Comparison of ENCODE assay signal across 1 cellular context in genomic region chr11:66361502-66361941, GRCh38.
A peak's percentile ranks its signal among the peaks of the same experiment; 100 is the strongest.
TF ChIP-seq lines count a peak whose summit lies in the region.

No MANE protein-coding gene starts in this region.

TF ChIP-seq in K562, 482 proteins besides CTCF, POLR2A, EP300 and RAD21:
- TF ChIP-seq ARID2 (IDR thresholded peaks at IDR 0.05) (no peak), MYC (IDR thresholded peaks at IDR 0.05; ENCODE audit: low read depth, low read length) (peak; percentile 23; the same call in 1 of the 2 replicates), MYC (CRISPR knock-in tag; IDR thresholded peaks at IDR 0.05; ENCODE audit: borderline replicate concordance, low read depth) (no peak), TCF7L2 (IDR thresholded peaks at IDR 0.05; ENCODE audit: low read depth, low read length) (no peak), EHMT2 (IDR thresholded peaks at IDR 0.05) (no peak), PYGO2 (tag; IDR thresholded peaks at IDR 0.05) (no peak), ZNF717 (CRISPR knock-in tag; IDR thresholded peaks at IDR 0.05) (0 out of 2 replicates have a peak, but pooled peaks have one; percentile 14), MAFG (tag; conservative IDR thresholded peaks at IDR 0.05) (no peak), POLR2AphosphoS5 (IDR thresholded peaks at IDR 0.05; ENCODE audit: control insufficient read depth, insufficient read depth, low read depth, low read length) (0 out of 2 replicates have a peak, but pooled peaks have one; percentile 33), MYNN (IDR thresholded peaks at IDR 0.05) (peak; percentile 86), MYNN (CRISPR knock-in tag; IDR thresholded peaks at IDR 0.05) (no peak), HDAC2 (IDR thresholded peaks at IDR 0.05) (no peak), ZNF696 (CRISPR knock-in tag; conservative IDR thresholded peaks at IDR 0.05) (0 out of 2 replicates have a peak, but pooled peaks have one; percentile 2), SUPT5H (IDR thresholded peaks at IDR 0.05) (peak; percentile 78), POLR2AphosphoS2 (IDR thresholded peaks at IDR 0.05; ENCODE audit: low read length) (peak; percentile 88), POLR2B (IDR thresholded peaks at IDR 0.05; ENCODE audit: low read depth, partially characterized antibody) (peak; percentile 63), TFAP4 (CRISPR knock-in tag; IDR thresholded peaks at IDR 0.05; ENCODE audit: borderline replicate concordance) (0 out of 2 replicates have a peak, but pooled peaks have one; percentile 18), NRF1 (conservative IDR thresholded peaks at IDR 0.05 in 1 of 2, IDR thresholded peaks at IDR 0.05 in 1 of 2) (no peak), GATA2 (CRISPR knock-in tag; IDR thresholded peaks at IDR 0.05) (0 out of 2 replicates have a peak, but pooled peaks have one; percentile 26), KDM5B (IDR thresholded peaks at IDR 0.05; ENCODE audit: insufficient replicate concordance, low read depth, low read length) (peak; percentile 14), CREM (IDR thresholded peaks at IDR 0.05; ENCODE audit: low read depth) (no peak)
- TF ChIP-seq, protein P1, sequence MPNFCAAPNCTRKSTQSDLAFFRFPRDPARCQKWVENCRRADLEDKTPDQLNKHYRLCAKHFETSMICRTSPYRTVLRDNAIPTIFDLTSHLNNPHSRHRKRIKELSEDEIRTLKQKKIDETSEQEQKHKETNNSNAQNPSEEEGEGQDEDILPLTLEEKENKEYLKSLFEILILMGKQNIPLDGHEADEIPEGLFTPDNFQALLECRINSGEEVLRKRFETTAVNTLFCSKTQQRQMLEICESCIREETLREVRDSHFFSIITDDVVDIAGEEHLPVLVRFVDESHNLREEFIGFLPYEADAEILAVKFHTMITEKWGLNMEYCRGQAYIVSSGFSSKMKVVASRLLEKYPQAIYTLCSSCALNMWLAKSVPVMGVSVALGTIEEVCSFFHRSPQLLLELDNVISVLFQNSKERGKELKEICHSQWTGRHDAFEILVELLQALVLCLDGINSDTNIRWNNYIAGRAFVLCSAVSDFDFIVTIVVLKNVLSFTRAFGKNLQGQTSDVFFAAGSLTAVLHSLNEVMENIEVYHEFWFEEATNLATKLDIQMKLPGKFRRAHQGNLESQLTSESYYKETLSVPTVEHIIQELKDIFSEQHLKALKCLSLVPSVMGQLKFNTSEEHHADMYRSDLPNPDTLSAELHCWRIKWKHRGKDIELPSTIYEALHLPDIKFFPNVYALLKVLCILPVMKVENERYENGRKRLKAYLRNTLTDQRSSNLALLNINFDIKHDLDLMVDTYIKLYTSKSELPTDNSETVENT (CRISPR knock-in tag; IDR thresholded peaks at IDR 0.05), result no peak
- TF ChIP-seq, protein P2, sequence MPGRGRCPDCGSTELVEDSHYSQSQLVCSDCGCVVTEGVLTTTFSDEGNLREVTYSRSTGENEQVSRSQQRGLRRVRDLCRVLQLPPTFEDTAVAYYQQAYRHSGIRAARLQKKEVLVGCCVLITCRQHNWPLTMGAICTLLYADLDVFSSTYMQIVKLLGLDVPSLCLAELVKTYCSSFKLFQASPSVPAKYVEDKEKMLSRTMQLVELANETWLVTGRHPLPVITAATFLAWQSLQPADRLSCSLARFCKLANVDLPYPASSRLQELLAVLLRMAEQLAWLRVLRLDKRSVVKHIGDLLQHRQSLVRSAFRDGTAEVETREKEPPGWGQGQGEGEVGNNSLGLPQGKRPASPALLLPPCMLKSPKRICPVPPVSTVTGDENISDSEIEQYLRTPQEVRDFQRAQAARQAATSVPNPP (IDR thresholded peaks at IDR 0.05; ENCODE audit: borderline replicate concordance, insufficient read depth, insufficient read length), result no peak
- TF ChIP-seq, protein P3, sequence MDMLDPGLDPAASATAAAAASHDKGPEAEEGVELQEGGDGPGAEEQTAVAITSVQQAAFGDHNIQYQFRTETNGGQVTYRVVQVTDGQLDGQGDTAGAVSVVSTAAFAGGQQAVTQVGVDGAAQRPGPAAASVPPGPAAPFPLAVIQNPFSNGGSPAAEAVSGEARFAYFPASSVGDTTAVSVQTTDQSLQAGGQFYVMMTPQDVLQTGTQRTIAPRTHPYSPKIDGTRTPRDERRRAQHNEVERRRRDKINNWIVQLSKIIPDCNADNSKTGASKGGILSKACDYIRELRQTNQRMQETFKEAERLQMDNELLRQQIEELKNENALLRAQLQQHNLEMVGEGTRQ (CRISPR knock-in tag; IDR thresholded peaks at IDR 0.05), result no peak
- TF ChIP-seq, protein P4, sequence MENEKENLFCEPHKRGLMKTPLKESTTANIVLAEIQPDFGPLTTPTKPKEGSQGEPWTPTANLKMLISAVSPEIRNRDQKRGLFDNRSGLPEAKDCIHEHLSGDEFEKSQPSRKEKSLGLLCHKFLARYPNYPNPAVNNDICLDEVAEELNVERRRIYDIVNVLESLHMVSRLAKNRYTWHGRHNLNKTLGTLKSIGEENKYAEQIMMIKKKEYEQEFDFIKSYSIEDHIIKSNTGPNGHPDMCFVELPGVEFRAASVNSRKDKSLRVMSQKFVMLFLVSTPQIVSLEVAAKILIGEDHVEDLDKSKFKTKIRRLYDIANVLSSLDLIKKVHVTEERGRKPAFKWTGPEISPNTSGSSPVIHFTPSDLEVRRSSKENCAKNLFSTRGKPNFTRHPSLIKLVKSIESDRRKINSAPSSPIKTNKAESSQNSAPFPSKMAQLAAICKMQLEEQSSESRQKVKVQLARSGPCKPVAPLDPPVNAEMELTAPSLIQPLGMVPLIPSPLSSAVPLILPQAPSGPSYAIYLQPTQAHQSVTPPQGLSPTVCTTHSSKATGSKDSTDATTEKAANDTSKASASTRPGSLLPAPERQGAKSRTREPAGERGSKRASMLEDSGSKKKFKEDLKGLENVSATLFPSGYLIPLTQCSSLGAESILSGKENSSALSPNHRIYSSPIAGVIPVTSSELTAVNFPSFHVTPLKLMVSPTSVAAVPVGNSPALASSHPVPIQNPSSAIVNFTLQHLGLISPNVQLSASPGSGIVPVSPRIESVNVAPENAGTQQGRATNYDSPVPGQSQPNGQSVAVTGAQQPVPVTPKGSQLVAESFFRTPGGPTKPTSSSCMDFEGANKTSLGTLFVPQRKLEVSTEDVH (IDR thresholded peaks at IDR 0.05; ENCODE audit: low read depth, partially characterized antibody), result peak; percentile 49
- TF ChIP-seq, protein P5, sequence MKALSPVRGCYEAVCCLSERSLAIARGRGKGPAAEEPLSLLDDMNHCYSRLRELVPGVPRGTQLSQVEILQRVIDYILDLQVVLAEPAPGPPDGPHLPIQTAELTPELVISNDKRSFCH (CRISPR knock-in tag; IDR thresholded peaks at IDR 0.05), result no peak
- TF ChIP-seq, protein P5 (tag; IDR thresholded peaks at IDR 0.05), result no peak
- TF ChIP-seq, protein P6, sequence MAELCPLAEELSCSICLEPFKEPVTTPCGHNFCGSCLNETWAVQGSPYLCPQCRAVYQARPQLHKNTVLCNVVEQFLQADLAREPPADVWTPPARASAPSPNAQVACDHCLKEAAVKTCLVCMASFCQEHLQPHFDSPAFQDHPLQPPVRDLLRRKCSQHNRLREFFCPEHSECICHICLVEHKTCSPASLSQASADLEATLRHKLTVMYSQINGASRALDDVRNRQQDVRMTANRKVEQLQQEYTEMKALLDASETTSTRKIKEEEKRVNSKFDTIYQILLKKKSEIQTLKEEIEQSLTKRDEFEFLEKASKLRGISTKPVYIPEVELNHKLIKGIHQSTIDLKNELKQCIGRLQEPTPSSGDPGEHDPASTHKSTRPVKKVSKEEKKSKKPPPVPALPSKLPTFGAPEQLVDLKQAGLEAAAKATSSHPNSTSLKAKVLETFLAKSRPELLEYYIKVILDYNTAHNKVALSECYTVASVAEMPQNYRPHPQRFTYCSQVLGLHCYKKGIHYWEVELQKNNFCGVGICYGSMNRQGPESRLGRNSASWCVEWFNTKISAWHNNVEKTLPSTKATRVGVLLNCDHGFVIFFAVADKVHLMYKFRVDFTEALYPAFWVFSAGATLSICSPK (IDR thresholded peaks at IDR 0.05; ENCODE audit: borderline replicate concordance), result no peak
- TF ChIP-seq, protein P7, sequence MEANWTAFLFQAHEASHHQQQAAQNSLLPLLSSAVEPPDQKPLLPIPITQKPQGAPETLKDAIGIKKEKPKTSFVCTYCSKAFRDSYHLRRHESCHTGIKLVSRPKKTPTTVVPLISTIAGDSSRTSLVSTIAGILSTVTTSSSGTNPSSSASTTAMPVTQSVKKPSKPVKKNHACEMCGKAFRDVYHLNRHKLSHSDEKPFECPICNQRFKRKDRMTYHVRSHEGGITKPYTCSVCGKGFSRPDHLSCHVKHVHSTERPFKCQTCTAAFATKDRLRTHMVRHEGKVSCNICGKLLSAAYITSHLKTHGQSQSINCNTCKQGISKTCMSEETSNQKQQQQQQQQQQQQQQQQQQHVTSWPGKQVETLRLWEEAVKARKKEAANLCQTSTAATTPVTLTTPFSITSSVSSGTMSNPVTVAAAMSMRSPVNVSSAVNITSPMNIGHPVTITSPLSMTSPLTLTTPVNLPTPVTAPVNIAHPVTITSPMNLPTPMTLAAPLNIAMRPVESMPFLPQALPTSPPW (CRISPR knock-in tag; IDR thresholded peaks at IDR 0.05), result no peak
